Comparison of ENCODE assay signal across 8 cellular contexts in genomic region chr11:2929511-2929879, GRCh38. TPM values are rescaled to one million over a fixed set of nuclear protein-coding genes. Genes with fewer than 3 reads are reported as not detected.
A peak's percentile ranks its signal among the peaks of the same experiment; 100 is the strongest.
DNase-seq lines count a peak whose midpoint lies in the region; ATAC-seq and TF ChIP-seq lines count a peak whose summit lies in the region.

No MANE protein-coding gene starts in this region.

- peak overlapping the region; percentile 83 for H3K4me3 Mint-ChIP-seq in activated T-helper 17 cell treated with anti-CD3 and anti-CD28 coated beads, Interleukin-2, amount 50 U/mL, for 72 hours

- 2% methylated on average over 10 of the region's 46 CpGs for WGBS in smooth muscle cell (ENCODE audit: low lambda C conversion rate)

- peak overlapping the region; percentile 82 for H3K27ac Mint-ChIP-seq in activated T-helper 17 cell treated with anti-CD3 and anti-CD28 coated beads, Interleukin-2, amount 50 U/mL, for 72 hours

- peaks cover 9% of the 10 kb centered on the region for H3K27me3 Mint-ChIP-seq in activated T-helper 17 cell treated with anti-CD3 and anti-CD28 coated beads, Interleukin-2, amount 50 U/mL, for 72 hours

- no peaks in the 10 kb centered on the region for H3F3A ChIP-seq in smooth muscle cell (ENCODE audit: low read depth)

- H3K4me2 ChIP-seq in BLaER1: peak overlapping the region; percentile 88
- H3K4me2 ChIP-seq in smooth muscle cell: peak overlapping the region; percentile 98

- peak; percentile 58 for ATAC-seq in activated T-helper 17 cell treated with anti-CD3 and anti-CD28 coated beads, Interleukin-2, amount 50 U/mL, for 72 hours (replicated peaks)
- ATAC-seq in left cardiac atrium (peak; percentile 27 to 69), GM18909 (IDR thresholded peaks at IDR 0.05; ENCODE audit: poor library complexity, unreplicated experiment) (no peak)

- DNase-seq in left cardiac atrium (peak; percentile 71), smooth muscle cell (lab: John Stamatoyannopoulos, UW; ENCODE audit: unreplicated experiment) (peak; percentile 54), NCI-H446 treated with DMSO at 0.1 percent for 48 hours (lab: John Stamatoyannopoulos, UW) (no peak), NCI-H510A treated with DMSO at 0.1 percent for 48 hours (lab: John Stamatoyannopoulos, UW) (no peak)

- H3K9me3 ChIP-seq in BLaER1 (no peaks in the 10 kb centered on the region), smooth muscle cell (replicated peaks; ENCODE audit: low read depth) (no peaks in the 10 kb centered on the region)

- H3K36me3 Mint-ChIP-seq in activated T-helper 17 cell treated with anti-CD3 and anti-CD28 coated beads, Interleukin-2, amount 50 U/mL, for 72 hours (ENCODE audit: low read depth): no peaks in the 10 kb centered on the region

- H3K9ac ChIP-seq in BLaER1: no peak overlapping the region
- peak overlapping the region; percentile 74 for H3K9ac ChIP-seq in smooth muscle cell (ENCODE audit: low read depth)

- H3K27me3 ChIP-seq in BLaER1 (peaks cover 54% of the 10 kb centered on the region), smooth muscle cell (ENCODE audit: low read depth) (no peaks in the 10 kb centered on the region)

- no peaks in the 10 kb centered on the region for H3K9me3 Mint-ChIP-seq in activated T-helper 17 cell treated with anti-CD3 and anti-CD28 coated beads, Interleukin-2, amount 50 U/mL, for 72 hours

- no peak for TF ChIP-seq CTCF in smooth muscle cell (IDR thresholded peaks at IDR 0.05; ENCODE audit: borderline replicate concordance, insufficient read depth, poor library complexity, severe bottlenecking)

- no peak overlapping the region for H2AFZ ChIP-seq in smooth muscle cell (ENCODE audit: low read depth)

- intact Hi-C loops in left cardiac atrium (cut with DNase I): no loop called here

- peak overlapping the region; percentile 61 for H3K4me3 ChIP-seq in BLaER1
- H3K4me3 ChIP-seq in smooth muscle cell: peak overlapping the region; percentile 78

- H3K36me3 ChIP-seq in BLaER1: no peaks in the 10 kb centered on the region
- no peaks in the 10 kb centered on the region for H3K36me3 ChIP-seq in smooth muscle cell (ENCODE audit: low read depth)

- H4K20me1 ChIP-seq in BLaER1 (peaks cover 25% of the 10 kb centered on the region), smooth muscle cell (ENCODE audit: low read depth) (peaks cover 25% of the 10 kb centered on the region)

- H3K79me2 ChIP-seq in smooth muscle cell (ENCODE audit: low read depth): peaks cover 15% of the 10 kb centered on the region

- no peak overlapping the region for H3K27ac ChIP-seq in BLaER1
- peak overlapping the region; percentile 81 for H3K27ac ChIP-seq in smooth muscle cell (ENCODE audit: low read depth)

- peaks cover 6% of the 10 kb centered on the region for H3K4me1 Mint-ChIP-seq in activated T-helper 17 cell treated with anti-CD3 and anti-CD28 coated beads, Interleukin-2, amount 50 U/mL, for 72 hours

- no peak for TF ChIP-seq RAD21 in Ishikawa (IDR thresholded peaks at IDR 0.05; ENCODE audit: low read depth)

- TF ChIP-seq EP300 in Ishikawa (IDR thresholded peaks at IDR 0.05; ENCODE audit: borderline replicate concordance): peak; percentile 32; the same call in 1 of the 2 replicates

- H3K4me1 ChIP-seq in BLaER1: peaks cover 70% of the 10 kb centered on the region
- peaks cover 6% of the 10 kb centered on the region for H3K4me1 ChIP-seq in smooth muscle cell (ENCODE audit: low read depth)

TF ChIP-seq in Ishikawa, 13 proteins besides CTCF, POLR2A, EP300 and RAD21:
- peak; percentile 66 for TF ChIP-seq TEAD4 (IDR thresholded peaks at IDR 0.05)
- no peak for TF ChIP-seq TAF1 (IDR thresholded peaks at IDR 0.05; ENCODE audit: low read depth)
- TF ChIP-seq MAX (IDR thresholded peaks at IDR 0.05): no peak
- TF ChIP-seq REST (IDR thresholded peaks at IDR 0.05; ENCODE audit: low read depth): no peak
- no peak for TF ChIP-seq TCF12 (IDR thresholded peaks at IDR 0.05; ENCODE audit: low read depth)
- no peak for TF ChIP-seq ZBTB7A (IDR thresholded peaks at IDR 0.05; ENCODE audit: low read depth)

RNA-seq across cellular contexts. Expression of gene PHLDA2, which starts 0.3 kb away (rescaled TPM):
- total RNA-seq in activated T-helper 17 cell treated with anti-CD3 and anti-CD28 coated beads, Interleukin-2, amount 50 U/mL, for 72 hours: 1 to 10 TPM; 5.6 to 9.1 TPM
- 1 to 10 TPM; 2.2 to 3.4 TPM for total RNA-seq in left cardiac atrium
- total RNA-seq in smooth muscle cell: 11.0 and 21.8 TPM in 2 replicates
- polyA plus RNA-seq in smooth muscle cell: 89.3 and 90.7 TPM in 2 replicates

RNA-seq across cellular contexts. Expression of gene CDKN1C, which starts 43.9 kb away (rescaled TPM):
- total RNA-seq in activated T-helper 17 cell treated with anti-CD3 and anti-CD28 coated beads, Interleukin-2, amount 50 U/mL, for 72 hours: 10 to 100 TPM in 1 of 2 donors, under 1 TPM in 1; 0.58 to 34.8 TPM
- total RNA-seq in left cardiac atrium (10 to 100 TPM; 23.3 to 44.2 TPM), smooth muscle cell (171 and 194 TPM in 2 replicates)
- polyA plus RNA-seq in smooth muscle cell: 303 and 392 TPM in 2 replicates

Comparison
In these comparisons a context has a peak if more than half of its experiments do, and no peak if none do; other contexts are left out.
1. DNase-seq: peak in left cardiac atrium (single experiment) and smooth muscle cell (single experiment); none in NCI-H446 treated with DMSO at 0.1 percent for 48 hours (single experiment) and NCI-H510A treated with DMSO at 0.1 percent for 48 hours (single experiment).